In the genomic region with DNA sequence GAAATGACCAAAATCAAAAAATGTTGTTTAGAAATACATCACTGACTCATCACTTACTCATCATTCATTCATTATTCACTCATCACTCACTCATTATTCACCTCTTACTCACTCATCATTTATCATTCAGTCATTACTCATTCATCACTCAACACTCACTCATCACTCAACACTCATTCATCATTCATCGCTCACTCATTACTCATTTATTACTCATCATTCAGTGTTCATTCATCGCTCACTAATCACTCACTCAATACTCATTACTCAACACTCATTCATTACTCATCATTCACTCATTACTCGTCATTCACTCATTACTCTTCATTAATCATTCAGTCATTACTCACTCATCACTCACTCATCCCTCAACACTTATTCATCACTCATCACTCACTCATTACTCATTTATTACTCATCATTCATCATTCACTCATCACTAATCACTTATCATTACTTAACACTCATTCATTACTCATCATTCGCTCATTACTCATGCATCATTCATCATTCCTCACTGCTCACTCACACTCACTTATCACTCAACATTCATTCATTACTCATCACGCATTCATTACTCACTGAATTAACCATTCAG, we compare ENCODE assay signal across 25 cellular contexts.
A peak's percentile ranks its signal among the peaks of the same experiment; 100 is the strongest.
DNase-seq lines count a peak whose midpoint lies in the region; ATAC-seq and TF ChIP-seq lines count a peak whose summit lies in the region.
"Had no signal": no experiment of that assay in that cellular context is flagged by ENCODE, and none has a peak within 500 bp of the region (broad histone marks: within the 10 kb centered on the region; RNA-seq: fewer than 3 reads in every experiment).

No MANE protein-coding gene starts in this region.

- no peak overlapping the region for H3K27ac Mint-ChIP-seq in activated CD8-positive, alpha-beta T cell treated with anti-CD3 and anti-CD28 coated beads for 36 hours
- no peak overlapping the region for H3K27ac Mint-ChIP-seq in activated CD8-positive, alpha-beta T cell treated with anti-CD3 and anti-CD28 coated beads, Interleukin-2, amount 10 ng/mL, durations not matched to agents 7 days and 5 days
- H3K27ac Mint-ChIP-seq: activated CD4-positive, alpha-beta T cell treated with anti-CD3 and anti-CD28 coated beads, Interleukin-2, amount 10 ng/mL, durations not matched to agents 7 days and 5 days had no signal

- no peaks in the 10 kb centered on the region for H3K36me3 ChIP-seq in HEK293 (ENCODE audit: control insufficient read depth in 2 of 2, insufficient read depth in 1 of 2, low read length in 2 of 2)
- H3K36me3 ChIP-seq in RWPE2 (ENCODE audit: low read depth) = no peaks in the 10 kb centered on the region
- H3K36me3 ChIP-seq: BLaER1, heart left ventricle, SJCRH30 had no signal

- no peaks in the 10 kb centered on the region for H3K27me3 ChIP-seq in RWPE2 (ENCODE audit: insufficient read depth, poor library complexity, severe bottlenecking)
- H3K27me3 ChIP-seq: BLaER1, SJCRH30 had no signal

- H3K4me1 ChIP-seq in HEK293 (ENCODE audit: control insufficient read depth, insufficient read depth, low read length) (no peaks in the 10 kb centered on the region), RWPE2 (ENCODE audit: insufficient read depth, poor library complexity, severe bottlenecking) (no peaks in the 10 kb centered on the region)
- H3K4me1 ChIP-seq: Caco-2, heart left ventricle, SJCRH30 had no signal

- H3K27me3 Mint-ChIP-seq in activated CD8-positive, alpha-beta T cell treated with anti-CD3 and anti-CD28 coated beads for 36 hours = no peaks in the 10 kb centered on the region
- H3K27me3 Mint-ChIP-seq in activated CD8-positive, alpha-beta T cell treated with anti-CD3 and anti-CD28 coated beads, Interleukin-2, amount 10 ng/mL, durations not matched to agents 7 days and 5 days (ENCODE audit: low read depth) = no peaks in the 10 kb centered on the region
- H3K27me3 Mint-ChIP-seq: activated CD4-positive, alpha-beta T cell treated with anti-CD3 and anti-CD28 coated beads, Interleukin-2, amount 10 ng/mL, durations not matched to agents 7 days and 5 days had no signal

- CTCF ChIA-PET in activated CD8-positive, alpha-beta T cell treated with anti-CD3 and anti-CD28 coated beads for 36 hours (lab: Charles Lee) = no interaction called here
- CTCF ChIA-PET in activated CD8-positive, alpha-beta T cell treated with anti-CD3 and anti-CD28 coated beads, Interleukin-2, amount 10 ng/mL, durations not matched to agents 7 days and 5 days (lab: Charles Lee) = no interaction called here
- CTCF ChIA-PET in HEK293 (lab: Yijun Ruan, JAX) = no interaction called here

- ATAC-seq in activated CD8-positive, alpha-beta T cell treated with anti-CD3 and anti-CD28 coated beads for 36 hours = peak; percentile 50
- ATAC-seq in activated CD8-positive, alpha-beta T cell treated with anti-CD3 and anti-CD28 coated beads, Interleukin-2, amount 10 ng/mL, durations not matched to agents 7 days and 5 days = no peak
- ATAC-seq in RWPE2 (ENCODE audit: low read depth) (no peak), GM18868 (IDR thresholded peaks at IDR 0.05; ENCODE audit: unreplicated experiment) (no peak)
- ATAC-seq: heart left ventricle, right cardiac atrium had no signal

- DNase-seq in activated CD8-positive, alpha-beta T cell treated with anti-CD3 and anti-CD28 coated beads for 36 hours = no peak
- DNase-seq in activated CD8-positive, alpha-beta T cell treated with anti-CD3 and anti-CD28 coated beads, Interleukin-2, amount 10 ng/mL, durations not matched to agents 7 days and 5 days = no peak
- no peak for DNase-seq in RWPE2 (ENCODE audit: low spot score)
- peak; percentile 2 for DNase-seq in kidney tubule cell (ENCODE audit: low spot score)
- DNase-seq in iPS-NIHi7 (ENCODE audit: extremely low spot score) = no peak
- no peak for DNase-seq in amygdala (lab: John Stamatoyannopoulos, UW)
- DNase-seq: activated CD4-positive, alpha-beta T cell treated with anti-CD3 and anti-CD28 coated beads, Interleukin-2, amount 10 ng/mL, durations not matched to agents 7 days and 5 days; activated CD8-positive, alpha-beta memory T cell treated with anti-CD3 and anti-CD28 coated beads, Interleukin-2, amount 50 U/mL, for 48 hours; aorta; Caco-2; dermis blood vessel endothelial cell; EL; H7; heart left ventricle; mesendoderm; NCI-H1092 treated with DMSO at 0.1 percent for 48 hours; NCI-H1930; NCI-H226; OCI-M1; right cardiac atrium; SJCRH30; T-helper 1 cell had no signal

- POLR2A ChIA-PET in activated CD8-positive, alpha-beta T cell treated with anti-CD3 and anti-CD28 coated beads for 36 hours (lab: Charles Lee) = no interaction called here
- POLR2A ChIA-PET in activated CD8-positive, alpha-beta T cell treated with anti-CD3 and anti-CD28 coated beads, Interleukin-2, amount 10 ng/mL, durations not matched to agents 7 days and 5 days (lab: Charles Lee) = no interaction called here
- POLR2A ChIA-PET in HEK293 (lab: Yijun Ruan, JAX) = no interaction called here

- H3K36me3 Mint-ChIP-seq in activated CD8-positive, alpha-beta T cell treated with anti-CD3 and anti-CD28 coated beads for 36 hours (ENCODE audit: low read depth) = no peaks in the 10 kb centered on the region
- H3K36me3 Mint-ChIP-seq in activated CD8-positive, alpha-beta T cell treated with anti-CD3 and anti-CD28 coated beads, Interleukin-2, amount 10 ng/mL, durations not matched to agents 7 days and 5 days (ENCODE audit: low read depth) = no peaks in the 10 kb centered on the region

- H3K4me3 ChIP-seq in HEK293 (ENCODE audit: low read depth, low read length) (no peak overlapping the region), RWPE2 (ENCODE audit: severe bottlenecking) (no peak overlapping the region)
- H3K4me3 ChIP-seq: BLaER1, heart left ventricle, SJCRH30 had no signal

- TF ChIP-seq CTCF in activated CD8-positive, alpha-beta T cell treated with anti-CD3 and anti-CD28 coated beads for 36 hours (IDR thresholded peaks at IDR 0.05) = no peak
- TF ChIP-seq CTCF in HEK293 (tag by site-specific recombination; IDR thresholded peaks at IDR 0.05) = no peak
- no peak for TF ChIP-seq CTCF in RWPE2 (IDR thresholded peaks at IDR 0.05; ENCODE audit: poor library complexity, severe bottlenecking)

- H3K9me3 Mint-ChIP-seq in activated CD8-positive, alpha-beta T cell treated with anti-CD3 and anti-CD28 coated beads for 36 hours = no peaks in the 10 kb centered on the region
- no peaks in the 10 kb centered on the region for H3K9me3 Mint-ChIP-seq in activated CD8-positive, alpha-beta T cell treated with anti-CD3 and anti-CD28 coated beads, Interleukin-2, amount 10 ng/mL, durations not matched to agents 7 days and 5 days (ENCODE audit: insufficient read depth)
- H3K9me3 Mint-ChIP-seq: activated CD4-positive, alpha-beta T cell treated with anti-CD3 and anti-CD28 coated beads, Interleukin-2, amount 10 ng/mL, durations not matched to agents 7 days and 5 days had no signal

- no peak overlapping the region for H3K4me3 Mint-ChIP-seq in activated CD8-positive, alpha-beta T cell treated with anti-CD3 and anti-CD28 coated beads for 36 hours
- no peak overlapping the region for H3K4me3 Mint-ChIP-seq in activated CD8-positive, alpha-beta T cell treated with anti-CD3 and anti-CD28 coated beads, Interleukin-2, amount 10 ng/mL, durations not matched to agents 7 days and 5 days
- H3K4me3 Mint-ChIP-seq: activated CD4-positive, alpha-beta T cell treated with anti-CD3 and anti-CD28 coated beads, Interleukin-2, amount 10 ng/mL, durations not matched to agents 7 days and 5 days had no signal

- intact Hi-C loops in activated CD8-positive, alpha-beta T cell treated with anti-CD3 and anti-CD28 coated beads for 36 hours (cut with micrococcal nuclease) = no loop called here

- no peaks in the 10 kb centered on the region for H3K9me3 ChIP-seq in HEK293 (ENCODE audit: control insufficient read depth, insufficient read depth, low read depth, low read length)
- H3K9me3 ChIP-seq in RWPE2 (ENCODE audit: severe bottlenecking) = peaks cover 4% of the 10 kb centered on the region
- H3K9me3 ChIP-seq: SJCRH30 had no signal

- H3K27ac ChIP-seq in HEK293 (ENCODE audit: extremely low read depth, low read depth, low read length) (peak overlapping the region; percentile 34), RWPE2 (ENCODE audit: poor library complexity, severe bottlenecking) (peak overlapping the region; percentile 57)
- H3K27ac ChIP-seq: BLaER1, heart left ventricle, SJCRH30 had no signal

- no peaks in the 10 kb centered on the region for H3K4me1 Mint-ChIP-seq in activated CD8-positive, alpha-beta T cell treated with anti-CD3 and anti-CD28 coated beads for 36 hours (ENCODE audit: low read depth)
- H3K4me1 Mint-ChIP-seq in activated CD8-positive, alpha-beta T cell treated with anti-CD3 and anti-CD28 coated beads, Interleukin-2, amount 10 ng/mL, durations not matched to agents 7 days and 5 days (ENCODE audit: low read depth) = no peaks in the 10 kb centered on the region
- H3K4me1 Mint-ChIP-seq: activated CD4-positive, alpha-beta T cell treated with anti-CD3 and anti-CD28 coated beads, Interleukin-2, amount 10 ng/mL, durations not matched to agents 7 days and 5 days had no signal

TF ChIP-seq in HEK293, 187 proteins besides CTCF, POLR2A, EP300 and RAD21 (continues in another document):
- TF ChIP-seq ZNF558 (tag by site-specific recombination; IDR thresholded peaks at IDR 0.05) (peak; percentile 82; the same call in 1 of the 2 replicates), TRIM28 (IDR thresholded peaks at IDR 0.05; ENCODE audit: borderline replicate concordance, low read length) (peak; percentile 38; the same call in 1 of the 2 replicates), ZNF391 (tag by site-specific recombination; IDR thresholded peaks at IDR 0.05; ENCODE audit: borderline replicate concordance, low read depth) (peak; percentile 71; the same call in 1 of the 2 replicates), ZNF266 (tag by site-specific recombination; IDR thresholded peaks at IDR 0.05; ENCODE audit: low read depth) (no peak; the same call in 1 of the 2 replicates), ZNF654 (tag by site-specific recombination; IDR thresholded peaks at IDR 0.05; ENCODE audit: low read depth) (no peak), ZFP37 (tag by site-specific recombination; IDR thresholded peaks at IDR 0.05) (peak; percentile 94), ZBTB1 (tag by site-specific recombination; IDR thresholded peaks at IDR 0.05) (no peak), ZNF169 (tag by site-specific recombination; IDR thresholded peaks at IDR 0.05) (peak; percentile 85), ZNF629 (tag by site-specific recombination; IDR thresholded peaks at IDR 0.05) (peak; percentile 85), ZNF544 (tag by site-specific recombination; IDR thresholded peaks at IDR 0.05) (0 out of 2 replicates have a peak, but pooled peaks have one; percentile 60), PRDM1 (tag by site-specific recombination; IDR thresholded peaks at IDR 0.05) (peak; percentile 44; the same call in 1 of the 2 replicates), ZSCAN23 (tag by site-specific recombination; IDR thresholded peaks at IDR 0.05) (peak; percentile 96), ZNF529 (tag by site-specific recombination; IDR thresholded peaks at IDR 0.05; ENCODE audit: insufficient replicate concordance) (no peak)
